ENCODE assay signal across 8 cellular contexts in the genomic region with DNA sequence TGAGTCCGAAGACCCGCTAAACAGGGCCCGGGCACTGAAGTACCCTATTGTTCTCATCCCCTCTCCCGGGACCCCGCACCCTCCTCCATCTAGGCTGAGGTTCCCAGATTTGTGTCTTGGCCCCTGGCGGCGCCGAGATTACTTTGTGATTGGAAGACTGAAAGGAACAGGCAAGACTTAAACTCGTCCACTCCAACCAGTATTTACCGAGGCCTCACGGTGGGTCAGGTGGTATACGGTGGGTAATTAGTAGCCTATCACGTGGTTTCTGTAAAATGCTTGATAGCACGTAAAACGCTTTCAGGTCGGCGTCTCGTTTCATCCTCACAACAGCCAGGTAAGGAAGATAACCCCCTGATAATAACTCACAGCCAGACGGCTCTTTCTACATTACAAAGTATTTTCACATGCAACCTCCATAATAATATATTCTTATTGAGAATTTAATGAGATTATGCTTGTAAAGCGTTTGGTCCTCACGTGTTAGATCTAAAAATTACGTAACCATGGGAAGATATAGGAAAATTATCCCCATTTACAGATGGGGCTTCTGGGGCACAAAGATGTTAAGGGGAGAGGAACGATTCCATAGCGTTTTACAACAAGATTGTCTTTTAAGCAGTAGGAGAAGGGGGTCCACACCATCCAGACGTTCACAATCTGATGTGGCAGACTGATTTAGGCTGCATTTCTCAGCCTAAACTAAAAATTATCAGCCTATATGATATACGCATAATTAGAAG. TPM values are rescaled to one million over a fixed set of nuclear protein-coding genes. Genes with fewer than 3 reads are reported as not detected.
DNase-seq lines count a peak whose midpoint lies in the region; ATAC-seq and TF ChIP-seq lines count a peak whose summit lies in the region.

No MANE protein-coding gene starts in this region.

- H4K12ac ChIP-seq in trophoblast cell (ENCODE audit: low read depth, low read length), result peak overlapping the region; percentile 99

- H3K23ac ChIP-seq in trophoblast cell (ENCODE audit: low read length), result no peak overlapping the region

- CTCF ChIA-PET in PC-3 (lab: Charles Lee), result interaction anchor here (0.6 kb wide), 1 partner anchor 21 kb away, joined by 3 read pairs; no protein-coding TSS in a partner anchor

- H3K27me3 ChIP-seq in PC-3 (ENCODE audit: low read length), result no peaks in the 10 kb centered on the region
- no peaks in the 10 kb centered on the region for H3K27me3 ChIP-seq in left ventricle myocardium inferior (ENCODE audit: low read depth)
- H3K27me3 ChIP-seq in trophoblast cell (ENCODE audit: insufficient read depth, low read length), result no peaks in the 10 kb centered on the region

- H4K8ac ChIP-seq in trophoblast cell (ENCODE audit: low read depth, low read length), result peak overlapping the region; percentile 80

- H3K14ac ChIP-seq in trophoblast cell (ENCODE audit: low read length), result peak overlapping the region; percentile 94

- intact Hi-C loops in PC-3 (cut with micrococcal nuclease), result loop anchor here (5.0 to 10.0 kb wide), 3 partner anchors 61 to 264 kb away; partner anchors contain the start of gene RPS13
- intact Hi-C loops in left ventricle myocardium inferior (cut with micrococcal nuclease), result loop anchor here (10.0 kb wide), 1 partner anchor 64 kb away; no protein-coding TSS in a partner anchor

- no peaks in the 10 kb centered on the region for H3K36me3 ChIP-seq in ES-I3 (ENCODE audit: insufficient read depth, low read length)
- peaks cover 4% of the 10 kb centered on the region; the same call in 1 of the 2 replicates for H3K36me3 ChIP-seq in PC-3 (ENCODE audit: low read depth, low read length)
- no peaks in the 10 kb centered on the region for H3K36me3 ChIP-seq in left ventricle myocardium inferior
- peaks cover 2% of the 10 kb centered on the region in 2 experiments for H3K36me3 ChIP-seq in trophoblast cell (ENCODE audit: control insufficient read depth in 1 of 2, insufficient read depth in 2 of 2, low read length in 2 of 2)

- H2AFZ ChIP-seq in PC-3 (ENCODE audit: low read length) (peak overlapping the region; percentile 98), trophoblast cell (ENCODE audit: insufficient read depth, low read length, poor library complexity) (peak overlapping the region; percentile 89)

- H3K79me2 ChIP-seq in PC-3 (ENCODE audit: low read length) (peaks cover 50% of the 10 kb centered on the region), trophoblast cell (ENCODE audit: control insufficient read depth, insufficient read depth, low read length, poor library complexity) (peaks cover 20% of the 10 kb centered on the region)

- DNase-seq in PC-3 (peak; percentile 66), amniotic epithelial cell (ENCODE audit: low read depth) (peak; percentile 79), left ventricle myocardium inferior (no peak), trophoblast cell (peak; percentile 80 to 86), GOT3 (lab: John Stamatoyannopoulos, UW) (no peak)

- H2BK120ac ChIP-seq in trophoblast cell (ENCODE audit: insufficient read depth, low read length, poor library complexity), result peak overlapping the region; percentile 95

- H3K9me3 ChIP-seq in ES-I3 (ENCODE audit: control insufficient read depth, insufficient read depth, low read length) (no peaks in the 10 kb centered on the region), PC-3 (ENCODE audit: low read length) (no peaks in the 10 kb centered on the region), left ventricle myocardium inferior (replicated peaks) (no peaks in the 10 kb centered on the region), trophoblast cell (ENCODE audit: insufficient read depth, low read depth, low read length) (no peaks in the 10 kb centered on the region)

- H3K4me1 ChIP-seq in ES-I3 (ENCODE audit: insufficient read depth, low read length), result no peaks in the 10 kb centered on the region
- peaks cover 16% of the 10 kb centered on the region for H3K4me1 ChIP-seq in PC-3 (ENCODE audit: insufficient read depth, low read length)
- H3K4me1 ChIP-seq in left ventricle myocardium inferior, result peaks cover 56% of the 10 kb centered on the region
- H3K4me1 ChIP-seq in trophoblast cell (ENCODE audit: control insufficient read depth in 1 of 2, insufficient read depth in 2 of 2, low read length in 2 of 2), result peaks cover 0 to 2% of the 10 kb centered on the region in 2 experiments

- no peak for TF ChIP-seq CTCF in PC-3 (conservative IDR thresholded peaks at IDR 0.05; ENCODE audit: low read depth, low read length)
- no peak for TF ChIP-seq CTCF in left ventricle myocardium inferior (IDR thresholded peaks at IDR 0.05; ENCODE audit: borderline replicate concordance)

- H3K4me3 ChIP-seq in PC-3 (ENCODE audit: low read length) (peak overlapping the region; percentile 79), left ventricle myocardium inferior (peak overlapping the region; percentile 83), trophoblast cell (ENCODE audit: low read depth, low read length) (peak overlapping the region; percentile 96)

- POLR2A ChIA-PET in PC-3 (lab: Charles Lee; ENCODE audit: unreplicated experiment), result interaction anchor here (0.6 to 0.9 kb wide), 8 partner anchors 9 to 898 kb away, joined by 3 to 7 read pairs (median 4); partner anchors contain the start of genes RPS13 and SAAL1

- H4K20me1 ChIP-seq in PC-3 (ENCODE audit: low read length), result 0 out of 2 replicates have a peak, but pooled peaks cover 6% of the 10 kb centered on the region

- peak overlapping the region; percentile 93 for H3K9ac ChIP-seq in ES-I3 (ENCODE audit: low read depth, low read length)
- H3K9ac ChIP-seq in PC-3 (ENCODE audit: low read length), result peak overlapping the region; percentile 95
- peak overlapping the region; percentile 97 for H3K9ac ChIP-seq in trophoblast cell (ENCODE audit: low read length)

- peak; percentile 63 for ATAC-seq in GM21723 (IDR thresholded peaks at IDR 0.05; ENCODE audit: unreplicated experiment)
- peak; percentile 57 for ATAC-seq in PC-3

- TF ChIP-seq RAD21 in Ishikawa (IDR thresholded peaks at IDR 0.05; ENCODE audit: low read depth), result no peak

- H3K4me2 ChIP-seq in PC-3 (ENCODE audit: low read length) (peak overlapping the region; percentile 94), trophoblast cell (ENCODE audit: low read length) (peak overlapping the region; percentile 91)

- TSS peak; percentile 68 for BruUV-seq in PC-3 (replicated peaks; lab: Mats Ljungman, UMichigan)

- no peak overlapping the region for H2AK5ac ChIP-seq in trophoblast cell (ENCODE audit: low read length)

- H3K79me1 ChIP-seq in trophoblast cell (ENCODE audit: low read length), result peaks cover 16% of the 10 kb centered on the region

- no peak for TF ChIP-seq EP300 in Ishikawa (IDR thresholded peaks at IDR 0.05; ENCODE audit: borderline replicate concordance)

- peak overlapping the region; percentile 99 for H2BK5ac ChIP-seq in trophoblast cell (ENCODE audit: low read depth, low read length, poor library complexity)

- H2BK12ac ChIP-seq in trophoblast cell (ENCODE audit: low read length), result peak overlapping the region; percentile 77

- peak overlapping the region; percentile 91 for H3K18ac ChIP-seq in trophoblast cell (ENCODE audit: low read length)

- H3K27ac ChIP-seq in PC-3 (ENCODE audit: low read length) (peak overlapping the region; percentile 76), left ventricle myocardium inferior (replicated peaks) (peak overlapping the region; percentile 96), trophoblast cell (ENCODE audit: low read depth, low read length) (peak overlapping the region; percentile 99)

- peak overlapping the region; percentile 94 for H3K4ac ChIP-seq in trophoblast cell (ENCODE audit: low read depth, low read length)

- no peaks in the 10 kb centered on the region for H3K9me2 ChIP-seq in PC-3 (replicated peaks; ENCODE audit: low read length)

- WGBS in trophoblast cell (ENCODE audit: extremely low coverage, insufficient coverage, insufficient read length), result no CpG with 5 or more reads among the region's 26 CpGs

- H3F3A ChIP-seq in PC-3 (ENCODE audit: low read length, unreplicated experiment), result no peaks in the 10 kb centered on the region

- peak overlapping the region; percentile 98 for H4K91ac ChIP-seq in trophoblast cell (ENCODE audit: low read depth, low read length)

TF ChIP-seq in Ishikawa, 13 proteins besides CTCF, POLR2A, EP300 and RAD21:
- peak; percentile 55; the same call in 1 of the 2 replicates for TF ChIP-seq CEBPB (IDR thresholded peaks at IDR 0.05)
- TF ChIP-seq FOXM1 (IDR thresholded peaks at IDR 0.05; ENCODE audit: borderline replicate concordance, low read depth), result no peak
- peak; percentile 94 for TF ChIP-seq USF1 (IDR thresholded peaks at IDR 0.05)
- TF ChIP-seq MAX (IDR thresholded peaks at IDR 0.05), result 0 out of 2 replicates have a peak, but pooled peaks have one; percentile 6
- no peak for TF ChIP-seq NFIC (IDR thresholded peaks at IDR 0.05)

RNA-seq across cellular contexts. Expression of gene PIK3C2A, which starts 0.6 kb away (rescaled TPM):
- total RNA-seq in PC-3 (2014; rRNA removed) (30.1 and 35.0 TPM in 2 replicates), left ventricle myocardium inferior (30.6 TPM)
- 145 and 149 TPM in 2 replicates for polyA plus RNA-seq in trophoblast cell (2013)

Comparison
In these comparisons a context has a peak if more than half of its experiments do, and no peak if none do; other contexts are left out.
1. DNase-seq: peak in PC-3 (single experiment), amniotic epithelial cell (single experiment) and trophoblast cell (2 of 2); none in left ventricle myocardium inferior (single experiment) and GOT3 (single experiment).
2. Peak in every context shown above with its lines, with median percentiles within 50 percentile points of each other: H3K9ac ChIP-seq, H3K27ac ChIP-seq and H3K4me3 ChIP-seq.